23 cellular contexts compared by ENCODE assay signal in the genomic region with DNA sequence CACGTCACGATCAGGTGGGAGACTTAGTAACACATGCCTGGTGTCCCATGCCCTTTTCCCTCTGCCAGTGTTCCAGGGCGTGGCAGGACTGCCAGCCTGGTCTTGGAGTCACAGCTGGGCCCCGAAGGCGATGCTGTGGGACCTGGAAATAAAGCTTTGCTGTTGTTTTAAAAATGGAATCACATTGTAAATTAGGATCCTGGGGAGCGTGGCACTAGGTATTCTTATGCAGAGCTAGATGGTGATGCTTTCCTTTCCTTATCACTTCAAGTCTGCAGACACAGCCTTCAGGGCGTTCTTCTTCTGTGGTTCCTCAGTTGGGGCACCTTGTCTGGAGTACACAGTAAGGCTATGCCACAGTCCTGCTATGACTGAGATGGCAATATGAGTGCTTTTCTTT.
A peak's percentile ranks its signal among the peaks of the same experiment; 100 is the strongest.
DNase-seq lines count a peak whose midpoint lies in the region; ATAC-seq and TF ChIP-seq lines count a peak whose summit lies in the region.
"Had no signal": no experiment of that assay in that cellular context is flagged by ENCODE, and none has a peak within 500 bp of the region (broad histone marks: within the 10 kb centered on the region; RNA-seq: fewer than 3 reads in every experiment).

No MANE protein-coding gene starts in this region.

- H3K27ac Mint-ChIP-seq in glutamatergic neuron (ENCODE audit: unreplicated experiment) (peak overlapping the region; percentile 50), nephron progenitor cell (peak overlapping the region; percentile 36)
- H3K27ac Mint-ChIP-seq: CD8-positive, alpha-beta T cell; T-cell had no signal

- peaks cover 0 to 28% (median 19%) of the 10 kb centered on the region in 10 experiments; a peak in 16 of 20 replicates for H3K4me1 ChIP-seq in BLaER1 treated with 17β-estradiol and CSF1 and Interleukin-3, amounts not matched to agents 10 nM and 100 nM
- H3K4me1 ChIP-seq in HUES6 (ENCODE audit: control insufficient read depth, insufficient read depth, low read length): peaks cover 28% of the 10 kb centered on the region
- H3K4me1 ChIP-seq: Caco-2 had no signal

- no peaks in the 10 kb centered on the region for H3K36me3 Mint-ChIP-seq in glutamatergic neuron (ENCODE audit: unreplicated experiment)
- peaks cover 26% of the 10 kb centered on the region for H3K36me3 Mint-ChIP-seq in nephron progenitor cell (ENCODE audit: low read depth)
- H3K36me3 Mint-ChIP-seq: CD8-positive, alpha-beta T cell had no signal

- H3K27ac ChIP-seq in BLaER1 treated with 17β-estradiol and CSF1 and Interleukin-3, amounts not matched to agents 10 nM and 100 nM: no peak overlapping the region
- H3K27ac ChIP-seq in HUES6 (ENCODE audit: low read depth, low read length): peak overlapping the region; percentile 15; the same call in 1 of the 2 replicates
- H3K27ac ChIP-seq: C4-2B had no signal

- H3K4me3 ChIP-seq in BLaER1 treated with 17β-estradiol and CSF1 and Interleukin-3, amounts not matched to agents 10 nM and 100 nM: no peak overlapping the region
- H3K4me3 ChIP-seq in HUES6 (ENCODE audit: low read depth, low read length): peak overlapping the region; percentile 10
- H3K4me3 ChIP-seq: K562, MG63 had no signal

- H3K4me2 ChIP-seq in BLaER1 treated with 17β-estradiol and CSF1 and Interleukin-3, amounts not matched to agents 10 nM and 100 nM: peak overlapping the region in 7 of 11 experiments; percentile 18 to 68 (median 44); a peak in 12 of 22 replicates

- peaks cover 0 to 9% (median 0%) of the 10 kb centered on the region in 11 experiments; a peak in 1 of 22 replicates for H4K20me1 ChIP-seq in BLaER1 treated with 17β-estradiol and CSF1 and Interleukin-3, amounts not matched to agents 10 nM and 100 nM

- H3K27me3 Mint-ChIP-seq in glutamatergic neuron (ENCODE audit: unreplicated experiment) (peaks cover 7% of the 10 kb centered on the region), nephron progenitor cell (ENCODE audit: low read depth, poor library complexity) (no peaks in the 10 kb centered on the region)
- H3K27me3 Mint-ChIP-seq: T-cell had no signal

- peaks cover 0 to 9% (median 6%) of the 10 kb centered on the region in 11 experiments; a peak in 11 of 22 replicates for H3K36me3 ChIP-seq in BLaER1 treated with 17β-estradiol and CSF1 and Interleukin-3, amounts not matched to agents 10 nM and 100 nM
- H3K36me3 ChIP-seq in HUES6 (ENCODE audit: control insufficient read depth, insufficient read depth, low read length): no peaks in the 10 kb centered on the region

- H3K9ac ChIP-seq in BLaER1 treated with 17β-estradiol and CSF1 and Interleukin-3, amounts not matched to agents 10 nM and 100 nM: no peak overlapping the region
- H3K9ac ChIP-seq in HUES6 (ENCODE audit: low read length): no peak overlapping the region

- peaks cover 19% of the 10 kb centered on the region for H3K9me3 Mint-ChIP-seq in glutamatergic neuron (ENCODE audit: unreplicated experiment)
- H3K9me3 Mint-ChIP-seq in nephron progenitor cell: no peaks in the 10 kb centered on the region
- H3K9me3 Mint-ChIP-seq: CD8-positive, alpha-beta T cell; T-cell had no signal

- TF ChIP-seq CTCF in glutamatergic neuron (IDR thresholded peaks at IDR 0.05; ENCODE audit: partially characterized antibody, unreplicated experiment) (no peak), nephron progenitor cell (IDR thresholded peaks at IDR 0.05) (no peak)

- no peaks in the 10 kb centered on the region for H3K27me3 ChIP-seq in BLaER1 treated with 17β-estradiol and CSF1 and Interleukin-3, amounts not matched to agents 10 nM and 100 nM
- no peaks in the 10 kb centered on the region for H3K27me3 ChIP-seq in HUES6 (ENCODE audit: control insufficient read depth, insufficient read depth, low read length)
- H3K27me3 ChIP-seq: MG63 had no signal

- DNase-seq in glutamatergic neuron: no peak
- no peak for DNase-seq in nephron progenitor cell
- DNase-seq in NCI-H2227 (lab: John Stamatoyannopoulos, UW; ENCODE audit: unreplicated experiment): no peak
- DNase-seq in NAMALWA (ENCODE audit: low spot score): no peak
- DNase-seq: Caco-2; CD8-positive, alpha-beta T cell; DMS79; EL; GF-D8; HCEC 1CT; MG63; NCI-H2029 treated with DMSO at 0.1 percent for 48 hours; NCI-H2227 treated with DMSO at 0.1 percent for 48 hours; NCI-H526 treated with DMSO at 0.1 percent for 48 hours; Right ventricle myocardium superior; RPMI8226; T-cell had no signal

- ATAC-seq in HG03175 (IDR thresholded peaks at IDR 0.05; ENCODE audit: unreplicated experiment) (no peak), GM21515 (IDR thresholded peaks at IDR 0.05; ENCODE audit: unreplicated experiment) (no peak)
- ATAC-seq: CD8-positive, alpha-beta T cell; K562; T-cell had no signal

- H3K4me1 Mint-ChIP-seq in glutamatergic neuron (ENCODE audit: low read depth, unreplicated experiment) (peaks cover 35% of the 10 kb centered on the region), nephron progenitor cell (no peaks in the 10 kb centered on the region)

- peaks cover 14 to 21% (median 16%) of the 10 kb centered on the region in 11 experiments for H3K9me3 ChIP-seq in BLaER1 treated with 17β-estradiol and CSF1 and Interleukin-3, amounts not matched to agents 10 nM and 100 nM (replicated peaks in 1 of 11)
- no peaks in the 10 kb centered on the region for H3K9me3 ChIP-seq in HUES6 (ENCODE audit: control insufficient read depth, insufficient read depth, low read depth, low read length)
- H3K9me3 ChIP-seq: Caco-2, MG63 had no signal

- H3K4me3 Mint-ChIP-seq in glutamatergic neuron (ENCODE audit: unreplicated experiment) (peak overlapping the region; percentile 46), nephron progenitor cell (no peak overlapping the region)
- H3K4me3 Mint-ChIP-seq: CD8-positive, alpha-beta T cell; T-cell had no signal
